In genomic region chr17:39306509-39307212, GRCh38 we compare ENCODE assay signal across 13 cellular contexts.
DNase-seq lines count a peak whose midpoint lies in the region; ATAC-seq and TF ChIP-seq lines count a peak whose summit lies in the region.
"Had no signal": no experiment of that assay in that cellular context is flagged by ENCODE, and none has a peak within 500 bp of the region (broad histone marks: within the 10 kb centered on the region; RNA-seq: fewer than 3 reads in every experiment).

No MANE protein-coding gene starts in this region.

- H3K27ac ChIP-seq in BLaER1: no peak overlapping the region

- peak overlapping the region; percentile 39 for H3K4me2 ChIP-seq in BLaER1

- no peaks in the 10 kb centered on the region for H3K9me3 Mint-ChIP-seq in nephron
- H3K9me3 Mint-ChIP-seq: CD8-positive, alpha-beta T cell had no signal

- peaks cover 22% of the 10 kb centered on the region for H3K36me3 Mint-ChIP-seq in nephron (ENCODE audit: low read depth)

- 0 out of 2 replicates have a peak overlapping the region, but pooled peaks have one; percentile 33 for H3K9ac ChIP-seq in BLaER1

- H3K27me3 Mint-ChIP-seq in nephron (ENCODE audit: low read depth): no peaks in the 10 kb centered on the region

- H3K4me3 ChIP-seq in BLaER1 (no peak overlapping the region), cardiac fibroblast (replicated peaks in 1 of 2; ENCODE audit: low read depth in 2 of 2, low read length in 2 of 2) (no peak overlapping the region)
- H3K4me3 ChIP-seq: dorsolateral prefrontal cortex had no signal

- DNase-seq in cardiac fibroblast (ENCODE audit: low read depth in 2 of 2) (peak; percentile 18 to 31), CD1c-positive myeloid dendritic cell (ENCODE audit: extremely low spot score) (no peak), NCI-H345 treated with DMSO at 0.1 percent for 48 hours (lab: John Stamatoyannopoulos, UW; ENCODE audit: unreplicated experiment) (no peak), NCI-H82 (lab: John Stamatoyannopoulos, UW) (no peak)
- DNase-seq: CD8-positive, alpha-beta T cell; dorsolateral prefrontal cortex; GOT3; NCI-H1048; NCI-H446 had no signal

- no peak overlapping the region for H3K4me3 Mint-ChIP-seq in nephron
- H3K4me3 Mint-ChIP-seq: CD8-positive, alpha-beta T cell had no signal

- H3K9me3 ChIP-seq in BLaER1: no peaks in the 10 kb centered on the region

- TF ChIP-seq CTCF in cardiac fibroblast (IDR thresholded peaks at IDR 0.05; ENCODE audit: low read depth, low read length) (no peak), nephron (IDR thresholded peaks at IDR 0.05; ENCODE audit: unreplicated experiment in 3 of 3) (no peak)

- ATAC-seq in HG02798 (IDR thresholded peaks at IDR 0.05; ENCODE audit: poor library complexity, unreplicated experiment) (peak; percentile 36), HG02623 (IDR thresholded peaks at IDR 0.05; ENCODE audit: unreplicated experiment) (no peak)
- ATAC-seq: CD8-positive, alpha-beta T cell had no signal

- H4K20me1 ChIP-seq in BLaER1: peaks cover 32% of the 10 kb centered on the region; the same call in 1 of the 2 replicates

- H3K27ac Mint-ChIP-seq in nephron: peak overlapping the region; percentile 3 to 24 (median 14)
- H3K27ac Mint-ChIP-seq: CD8-positive, alpha-beta T cell had no signal

- H3K27me3 ChIP-seq in BLaER1: no peaks in the 10 kb centered on the region
- H3K27me3 ChIP-seq: dorsolateral prefrontal cortex had no signal

- peaks cover 19% of the 10 kb centered on the region for H3K36me3 ChIP-seq in BLaER1

- peaks cover 13% of the 10 kb centered on the region for H3K4me1 Mint-ChIP-seq in nephron

- peaks cover 17% of the 10 kb centered on the region for H3K4me1 ChIP-seq in BLaER1

Comparison
In these comparisons a context has a peak if more than half of its experiments do, and no peak if none do; other contexts are left out.
1. DNase-seq: peak in cardiac fibroblast (2 of 2); none in CD1c-positive myeloid dendritic cell (single experiment), NCI-H345 treated with DMSO at 0.1 percent for 48 hours (single experiment) and NCI-H82 (single experiment).